In the genomic region with DNA sequence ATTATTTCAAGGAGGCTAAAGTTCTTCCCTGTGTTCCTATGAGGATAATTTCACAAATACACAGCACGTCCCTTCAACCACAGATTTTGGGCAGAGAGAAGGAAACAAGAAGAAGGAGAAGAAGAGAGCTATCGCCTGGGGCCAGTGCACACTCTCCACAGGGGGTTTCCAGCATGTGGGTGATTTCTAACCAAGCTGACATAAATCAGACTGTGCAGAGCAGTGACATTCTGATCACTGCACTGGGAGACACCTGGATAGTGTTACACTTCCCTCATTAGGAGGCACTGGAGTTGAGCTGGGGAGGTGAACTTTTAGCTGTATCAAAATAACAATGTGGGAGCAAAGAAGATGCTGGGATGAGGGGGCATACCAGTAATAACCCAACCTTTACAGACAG, we compare ENCODE assay signal across 14 cellular contexts.
DNase-seq lines count a peak whose midpoint lies in the region; ATAC-seq and TF ChIP-seq lines count a peak whose summit lies in the region.
"Had no signal": no experiment of that assay in that cellular context is flagged by ENCODE, and none has a peak within 500 bp of the region (broad histone marks: within the 10 kb centered on the region; RNA-seq: fewer than 3 reads in every experiment).

No MANE protein-coding gene starts in this region.

- no peak overlapping the region for H2BK12ac ChIP-seq in neuronal stem cell (ENCODE audit: low read length)

- H3K79me2 ChIP-seq in Loucy (ENCODE audit: insufficient read depth, low read length) (no peaks in the 10 kb centered on the region), smooth muscle cell (ENCODE audit: low read depth) (no peaks in the 10 kb centered on the region)

- H3K27ac ChIP-seq in uterus (peak overlapping the region; percentile 63 to 72), smooth muscle cell (ENCODE audit: low read depth) (no peak overlapping the region), neuronal stem cell (replicated peaks; ENCODE audit: low read length) (no peak overlapping the region)
- H3K27ac ChIP-seq: A549, thoracic aorta had no signal

- peaks cover 23% of the 10 kb centered on the region for H3K4me1 ChIP-seq in Loucy (ENCODE audit: insufficient read depth, low read length, poor library complexity, severe bottlenecking)
- H3K4me1 ChIP-seq in uterus = no peaks in the 10 kb centered on the region
- H3K4me1 ChIP-seq in smooth muscle cell (ENCODE audit: low read depth) = no peaks in the 10 kb centered on the region
- no peaks in the 10 kb centered on the region for H3K4me1 ChIP-seq in neuronal stem cell (ENCODE audit: control insufficient read depth in 2 of 2, insufficient read depth in 1 of 2, low read depth in 1 of 2, low read length in 2 of 2)
- H3K4me1 ChIP-seq: A549 had no signal

- no peaks in the 10 kb centered on the region for H3K9me3 ChIP-seq in Loucy (ENCODE audit: insufficient read depth, low read depth, low read length)
- no peaks in the 10 kb centered on the region for H3K9me3 ChIP-seq in uterus
- no peaks in the 10 kb centered on the region for H3K9me3 ChIP-seq in smooth muscle cell (replicated peaks; ENCODE audit: low read depth)
- no peaks in the 10 kb centered on the region for H3K9me3 ChIP-seq in neuronal stem cell (replicated peaks in 1 of 2; ENCODE audit: control insufficient read depth in 2 of 2, insufficient read depth in 1 of 2, low read depth in 1 of 2, low read length in 2 of 2)
- H3K9me3 ChIP-seq: A549, thoracic aorta had no signal

- H3K18ac ChIP-seq in neuronal stem cell (ENCODE audit: low read length) = no peak overlapping the region

- H3K4me3 ChIP-seq in Loucy (ENCODE audit: low read length, poor library complexity, severe bottlenecking) (no peak overlapping the region), uterus (no peak overlapping the region), smooth muscle cell (no peak overlapping the region), neuronal stem cell (ENCODE audit: low read length in 2 of 2) (no peak overlapping the region)
- H3K4me3 ChIP-seq: A549, thoracic aorta had no signal

- H4K20me1 ChIP-seq in Loucy (ENCODE audit: insufficient read depth, low read length, poor library complexity, severe bottlenecking) (no peaks in the 10 kb centered on the region), smooth muscle cell (ENCODE audit: low read depth) (no peaks in the 10 kb centered on the region)

- no peak overlapping the region for H4K8ac ChIP-seq in neuronal stem cell (ENCODE audit: low read depth, low read length)

- no peak overlapping the region for H3K4ac ChIP-seq in neuronal stem cell (ENCODE audit: low read length)

- H3K9me2 ChIP-seq in Loucy (replicated peaks; ENCODE audit: low read depth, low read length) = no peaks in the 10 kb centered on the region

- no peak overlapping the region for H2BK120ac ChIP-seq in neuronal stem cell (ENCODE audit: low read depth, low read length)

- H3K23ac ChIP-seq in neuronal stem cell (ENCODE audit: low read depth, low read length, poor library complexity) = no peak overlapping the region

- H3K9ac ChIP-seq in Loucy (ENCODE audit: low read depth, low read length, poor library complexity, severe bottlenecking) (no peak overlapping the region), smooth muscle cell (ENCODE audit: low read depth) (no peak overlapping the region), neuronal stem cell (ENCODE audit: low read depth, low read length, poor library complexity) (no peak overlapping the region)

- ATAC-seq in HG02642 (IDR thresholded peaks at IDR 0.05; ENCODE audit: poor library complexity, unreplicated experiment) = peak; percentile 93
- ATAC-seq: A549 had no signal

- H3F3A ChIP-seq in Loucy (ENCODE audit: low read depth) (no peaks in the 10 kb centered on the region), smooth muscle cell (ENCODE audit: low read depth) (no peaks in the 10 kb centered on the region)

- H4K91ac ChIP-seq in neuronal stem cell (ENCODE audit: low read depth, low read length, poor library complexity) = no peak overlapping the region

- H3K27me3 ChIP-seq in Loucy (ENCODE audit: insufficient read depth, low read length, poor library complexity, severe bottlenecking) (no peaks in the 10 kb centered on the region), uterus (no peaks in the 10 kb centered on the region), smooth muscle cell (ENCODE audit: low read depth) (no peaks in the 10 kb centered on the region), neuronal stem cell (ENCODE audit: control insufficient read depth in 3 of 3, insufficient read depth in 3 of 3, low read depth in 1 of 3, low read length in 3 of 3) (no peaks in the 10 kb centered on the region)

- WGBS in smooth muscle cell (ENCODE audit: low lambda C conversion rate) = 70% methylated on average over 2 of the region's 2 CpGs
- no CpG with 5 or more reads among the region's 2 CpGs for WGBS in neuronal stem cell (ENCODE audit: extremely low coverage in 2 of 2, insufficient read length in 2 of 2, insufficient replicate concordance in 1 of 2), 2 donors

- H2AK5ac ChIP-seq in neuronal stem cell (ENCODE audit: low read depth, low read length) = no peak overlapping the region

- TF ChIP-seq CTCF in Loucy (conservative IDR thresholded peaks at IDR 0.05; ENCODE audit: low read length) (no peak), uterus (IDR thresholded peaks at IDR 0.05) (no peak), smooth muscle cell (IDR thresholded peaks at IDR 0.05; ENCODE audit: borderline replicate concordance, insufficient read depth, poor library complexity, severe bottlenecking) (no peak)

- no peak overlapping the region for H2BK15ac ChIP-seq in neuronal stem cell (ENCODE audit: low read length)

- H3K4me2 ChIP-seq in Loucy (ENCODE audit: low read depth, low read length, poor library complexity, severe bottlenecking) = peak overlapping the region; percentile 47
- H3K4me2 ChIP-seq in smooth muscle cell = no peak overlapping the region
- H3K4me2 ChIP-seq in neuronal stem cell (ENCODE audit: insufficient read depth, low read length, poor library complexity, severe bottlenecking) = no peak overlapping the region
- H3K4me2 ChIP-seq: A549 had no signal

- DNase-seq in NCI-H82 (lab: John Stamatoyannopoulos, UW) (peak; percentile 72), NCI-H82 treated with DMSO at 0.1 percent for 48 hours (lab: John Stamatoyannopoulos, UW; ENCODE audit: unreplicated experiment) (no peak), uterus (peak in 1 of 2 donors; percentile 47), smooth muscle cell (lab: John Stamatoyannopoulos, UW; ENCODE audit: unreplicated experiment) (no peak), NCI-H1930 (lab: John Stamatoyannopoulos, UW) (no peak), neuronal stem cell (ENCODE audit: low spot score) (no peak)
- DNase-seq: caudate nucleus; head of caudate nucleus; stimulated activated CD4-positive, alpha-beta T cell treated with anti-CD3 and anti-CD28 coated beads, Interleukin-15, amount 100 ng/mL, for 24 hours; SW 1271 had no signal

- no peak for TF ChIP-seq POLR2A in uterus (IDR thresholded peaks at IDR 0.05)

- H2AFZ ChIP-seq in Loucy (ENCODE audit: low read length) = no peak overlapping the region
- H2AFZ ChIP-seq in smooth muscle cell (ENCODE audit: low read depth) = no peak overlapping the region
- H2AFZ ChIP-seq in neuronal stem cell (ENCODE audit: low read length) = no peak overlapping the region

- intact Hi-C loops in uterus (cut with DNase I; ENCODE audit: low total_unique reads) = no loop called here

- H3K36me3 ChIP-seq in Loucy (ENCODE audit: insufficient read depth, low read length) (no peaks in the 10 kb centered on the region), uterus (no peaks in the 10 kb centered on the region), smooth muscle cell (ENCODE audit: low read depth) (no peaks in the 10 kb centered on the region), neuronal stem cell (replicated peaks in 1 of 2; ENCODE audit: control insufficient read depth in 2 of 2, insufficient read depth in 2 of 2, low read length in 2 of 2) (no peaks in the 10 kb centered on the region)
- H3K36me3 ChIP-seq: thoracic aorta had no signal

- H3K14ac ChIP-seq in neuronal stem cell (ENCODE audit: low read length) = no peak overlapping the region

- no peak overlapping the region for H2BK5ac ChIP-seq in neuronal stem cell (ENCODE audit: low read length)

- no peaks in the 10 kb centered on the region for H3K79me1 ChIP-seq in neuronal stem cell (ENCODE audit: low read depth, low read length)

Comparison
In these comparisons a context has a peak if more than half of its experiments do, and no peak if none do; other contexts are left out.
1. H3K27ac ChIP-seq: peak in uterus (2 of 2); none in smooth muscle cell (single experiment) and neuronal stem cell (single experiment).